Comparison of ENCODE assay signal across 1 cellular context in genomic region chr12:47816646-47817271, GRCh38.
TF ChIP-seq lines count a peak whose summit lies in the region.

No MANE protein-coding gene starts in this region.

TF ChIP-seq in IMR-90, 13 proteins besides CTCF, POLR2A, EP300 and RAD21:
- TF ChIP-seq RCOR1 (IDR thresholded peaks at IDR 0.05; ENCODE audit: insufficient replicate concordance, low read length), result no peak
- TF ChIP-seq BHLHE40 (IDR thresholded peaks at IDR 0.05; ENCODE audit: low read depth, low read length), result no peak
